ENCODE assay signal across 8 cellular contexts in genomic region chrX:47523297-47523696, GRCh38. TPM values are rescaled to one million over a fixed set of nuclear protein-coding genes. Genes with fewer than 3 reads are reported as not detected.
DNase-seq lines count a peak whose midpoint lies in the region; ATAC-seq and TF ChIP-seq lines count a peak whose summit lies in the region.

No MANE protein-coding gene starts in this region.

- no peak for ATAC-seq in HG03025 (IDR thresholded peaks at IDR 0.05; ENCODE audit: low FRiP score, unreplicated experiment)

- no peaks in the 10 kb centered on the region for H3K27me3 ChIP-seq in ascending aorta

- peaks cover 0 to 4% of the 10 kb centered on the region in 2 donors for H3K9me3 ChIP-seq in ascending aorta

- DNase-seq in GM03348 (ENCODE audit: low spot score): peak; percentile 87
- DNase-seq in HFF-Myc (ENCODE audit: extremely low read depth, low read depth): no peak
- DNase-seq in NCI-H1417 (lab: John Stamatoyannopoulos, UW): peak; percentile 82 to 90 (median 83)
- DNase-seq in T-helper 22 cell (ENCODE audit: low read depth): peak; percentile 52
- DNase-seq in ascending aorta (ENCODE audit: low spot score in 2 of 2): peak in 1 of 2 donors; percentile 87
- DNase-seq in hepatic stellate cell (ENCODE audit: low spot score): peak; percentile 59
- peak; percentile 29 for DNase-seq in renal cortical epithelial cell (ENCODE audit: low read depth)

- no peak overlapping the region for H3K27ac ChIP-seq in ascending aorta

- H3K4me3 ChIP-seq in HFF-Myc (replicated peaks; ENCODE audit: low read depth, low read length) (peak overlapping the region; percentile 44), ascending aorta (peak overlapping the region; percentile 53 to 65)

- no peaks in the 10 kb centered on the region for H3K36me3 ChIP-seq in ascending aorta

- TF ChIP-seq CTCF in HFF-Myc (IDR thresholded peaks at IDR 0.05; ENCODE audit: low read depth, low read length, missing control alignments): peak; percentile 61
- peak; percentile 80 to 85 (median 82) for TF ChIP-seq CTCF in ascending aorta (IDR thresholded peaks at IDR 0.05)

- H3K4me1 ChIP-seq in ascending aorta: no peaks in the 10 kb centered on the region

- intact Hi-C loops in ascending aorta (cut with DNase I): loop anchor here (1.0 to 5.0 kb wide), 4 partner anchors 41 to 329 kb away; partner anchors contain the start of gene ZNF41

RNA-seq across cellular contexts. Expression of gene ARAF, which starts 37.7 kb away (rescaled TPM):
- total RNA-seq in ascending aorta (56.1 TPM), renal cortical epithelial cell (11.3 and 28.5 TPM in 2 replicates)

RNA-seq across cellular contexts. Expression of gene ZNF41, which starts 40.3 kb away (rescaled TPM):
- total RNA-seq in ascending aorta (2.7 TPM), renal cortical epithelial cell (7.3 and 11.2 TPM in 2 replicates)

RNA-seq across cellular contexts. Expression of gene TIMP1, which starts 58.9 kb away (rescaled TPM):
- 1,308 TPM for total RNA-seq in ascending aorta
- 41.0 and 123 TPM in 2 replicates for total RNA-seq in renal cortical epithelial cell

Comparison
In these comparisons a context has a peak if more than half of its experiments do, and no peak if none do; other contexts are left out.
1. RNA of gene TIMP1, which starts 58.9 kb away (total RNA-seq): 1,308 TPM in ascending aorta (single experiment); 41.0 to 123 TPM in renal cortical epithelial cell; every median in the first group is over 10 times any median in the second.